9 cellular contexts compared by ENCODE assay signal in the genomic region with DNA sequence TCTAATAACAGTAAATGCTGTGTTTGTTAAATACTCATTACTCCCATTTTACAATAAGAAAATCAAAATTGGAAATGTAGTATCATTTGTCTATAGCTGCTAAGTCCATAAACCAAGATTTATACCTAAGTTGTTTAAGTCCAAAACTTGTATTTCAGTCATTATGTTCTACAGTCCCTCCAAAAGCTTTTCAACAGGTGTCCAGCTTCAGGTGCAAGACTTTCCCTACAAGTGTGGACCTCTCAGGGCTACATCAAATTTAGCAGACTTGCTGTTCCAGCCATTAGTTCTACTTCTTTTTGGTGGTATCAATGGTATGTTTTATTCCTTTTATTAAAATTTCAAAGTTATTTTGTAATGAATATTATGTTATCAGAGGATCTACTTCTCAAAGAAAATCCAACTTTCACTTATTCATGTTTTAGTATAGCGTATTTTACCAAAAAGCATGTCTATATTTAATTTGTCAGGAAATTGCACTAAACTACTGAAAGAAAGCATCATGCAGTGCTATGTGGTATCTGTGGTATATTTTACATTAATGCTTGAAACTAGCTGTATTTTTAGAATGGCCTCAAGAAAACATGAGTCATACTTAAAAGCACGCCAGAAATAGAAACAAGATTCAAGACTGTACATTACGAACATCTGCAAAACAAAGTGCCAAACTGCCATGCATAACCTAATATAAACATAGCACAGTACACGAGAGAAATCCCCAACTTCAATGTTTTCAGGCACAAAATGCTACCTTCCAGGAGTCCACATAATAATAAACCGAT. TPM values are rescaled to one million over a fixed set of nuclear protein-coding genes. Genes with fewer than 3 reads are reported as not detected.
DNase-seq lines count a peak whose midpoint lies in the region; ATAC-seq lines count a peak whose summit lies in the region.
"Had no signal": no experiment of that assay in that cellular context is flagged by ENCODE, and none has a peak within 500 bp of the region (broad histone marks: within the 10 kb centered on the region; RNA-seq: fewer than 3 reads in every experiment).

No MANE protein-coding gene starts in this region.

- peak; percentile 93 for ATAC-seq in GM18870 (IDR thresholded peaks at IDR 0.05; ENCODE audit: unreplicated experiment)
- ATAC-seq in HG03045 (IDR thresholded peaks at IDR 0.05; ENCODE audit: unreplicated experiment) = peak; percentile 80

- H3K9me3 ChIP-seq in thymus (ENCODE audit: control insufficient read depth) = no peaks in the 10 kb centered on the region

- WGBS in thymus = 21% methylated on average over 5 of the region's 5 CpGs

- no peaks in the 10 kb centered on the region for H3K27me3 ChIP-seq in thymus (ENCODE audit: control insufficient read depth, insufficient read depth)

- peak; percentile 49 for DNase-seq in AG08396 (ENCODE audit: low spot score)
- DNase-seq in SIG-M5 (lab: John Stamatoyannopoulos, UW) = peak; percentile 73
- peak; percentile 85 for DNase-seq in fibroblast of the conjunctiva (ENCODE audit: low read depth)
- DNase-seq in SK-N-DZ (ENCODE audit: low spot score) = no peak
- DNase-seq in NCI-H748 treated with DMSO at 0.1 percent for 48 hours (lab: John Stamatoyannopoulos, UW) = no peak

- H3K27ac ChIP-seq in thymus (ENCODE audit: low read depth) = peak overlapping the region; percentile 43
- H3K27ac ChIP-seq: HL-60 had no signal

- H3K36me3 ChIP-seq in thymus (ENCODE audit: control insufficient read depth, insufficient read depth) = no peaks in the 10 kb centered on the region

- peaks cover 6% of the 10 kb centered on the region for H3K4me1 ChIP-seq in thymus (ENCODE audit: control insufficient read depth, insufficient read depth, low read length)

- H3K4me3 ChIP-seq in thymus (ENCODE audit: low read length) = no peak overlapping the region

RNA-seq across cellular contexts. Expression of a gene that starts 44.5 kb away (rescaled TPM):
- 8.1 TPM for polyA plus RNA-seq in thymus
- polyA plus RNA-seq in SK-N-DZ (2014; cell fraction: cytosol; rRNA removed) = 5.7 and 24.4 TPM in 2 replicates
- 6.6 and 35.8 TPM in 2 replicates for polyA plus RNA-seq in SK-N-DZ (2014; cell fraction: nucleus; rRNA removed)

Comparison
In these comparisons a context has a peak if more than half of its experiments do, and no peak if none do; other contexts are left out.
1. DNase-seq: peak in AG08396 (single experiment), SIG-M5 (single experiment) and fibroblast of the conjunctiva (single experiment); none in SK-N-DZ (single experiment) and NCI-H748 treated with DMSO at 0.1 percent for 48 hours (single experiment).